ENCODE assay signal across 10 cellular contexts in genomic region chr2:36456227-36456788, GRCh38.
DNase-seq lines count a peak whose midpoint lies in the region; ATAC-seq and TF ChIP-seq lines count a peak whose summit lies in the region.
"Had no signal": no experiment of that assay in that cellular context is flagged by ENCODE, and none has a peak within 500 bp of the region (broad histone marks: within the 10 kb centered on the region; RNA-seq: fewer than 3 reads in every experiment).

No MANE protein-coding gene starts in this region.

- H3K27me3 ChIP-seq in HUES6 (ENCODE audit: control insufficient read depth, insufficient read depth, low read length) (no peaks in the 10 kb centered on the region), stomach (no peaks in the 10 kb centered on the region)

- no peak for DNase-seq in chondrocyte (ENCODE audit: low spot score)
- peak; percentile 72 for DNase-seq in left kidney (ENCODE audit: low read depth, low spot score)
- peak; percentile 50 for DNase-seq in stomach
- no peak for DNase-seq in ecto neural progenitor cell (ENCODE audit: low spot score)
- no peak for DNase-seq in NCI-H1092 (lab: John Stamatoyannopoulos, UW)
- DNase-seq: NCI-H1048 had no signal

- no peak overlapping the region for H3K27ac ChIP-seq in HUES6 (ENCODE audit: low read depth, low read length)
- H3K27ac ChIP-seq in stomach = peak overlapping the region in 4 of 5 donors; percentile 16 to 74 (median 62)

- 36 to 51% (median 42%) methylated on average over 11 of the region's 11 CpGs for WGBS in stomach, 5 donors

- H3K4me1 ChIP-seq in HUES6 (ENCODE audit: control insufficient read depth, insufficient read depth, low read length) (peaks cover 76% of the 10 kb centered on the region), stomach (peaks cover 5 to 70% (median 31%) of the 10 kb centered on the region in 4 donors)

- no peaks in the 10 kb centered on the region for H3K36me3 Mint-ChIP-seq in chondrocyte (ENCODE audit: low read depth)

- TF ChIP-seq POLR2A in stomach (IDR thresholded peaks at IDR 0.05) = no peak

- H3K4me1 Mint-ChIP-seq in chondrocyte (ENCODE audit: low read depth) = peaks cover 4% of the 10 kb centered on the region

- no peak overlapping the region for H3K27ac Mint-ChIP-seq in chondrocyte (ENCODE audit: unreplicated experiment)
- H3K27ac Mint-ChIP-seq: dendritic cell treated with granulocyte-macrophage colony-stimulating factor and Interleukin-4, amounts not matched to agents 40 ng/mL and 50 ng/mL, for 4 days had no signal

- intact Hi-C loops in stomach (cut with DNase I; ENCODE audit: low total_unique reads) = no loop called here

- H3K36me3 ChIP-seq in HUES6 (ENCODE audit: control insufficient read depth, insufficient read depth, low read length) (peaks cover 4% of the 10 kb centered on the region; the same call in 1 of the 2 replicates), stomach (peaks cover 0 to 7% (median 2%) of the 10 kb centered on the region in 4 donors)

- H3K4me3 Mint-ChIP-seq in chondrocyte (ENCODE audit: unreplicated experiment) = peak overlapping the region; percentile 39
- H3K4me3 Mint-ChIP-seq: dendritic cell treated with granulocyte-macrophage colony-stimulating factor and Interleukin-4, amounts not matched to agents 40 ng/mL and 50 ng/mL, for 4 days had no signal

- TF ChIP-seq EP300 in stomach (IDR thresholded peaks at IDR 0.05) = no peak

- ATAC-seq in GM18519 (IDR thresholded peaks at IDR 0.05; ENCODE audit: low FRiP score, unreplicated experiment) (no peak), GM21576 (IDR thresholded peaks at IDR 0.05; ENCODE audit: unreplicated experiment) (no peak)

- H3K9ac ChIP-seq in HUES6 (ENCODE audit: low read length) = peak overlapping the region; percentile 19

- H3K9me3 ChIP-seq in HUES6 (ENCODE audit: control insufficient read depth, insufficient read depth, low read depth, low read length) (no peaks in the 10 kb centered on the region), stomach (no peaks in the 10 kb centered on the region)

- TF ChIP-seq CTCF in chondrocyte (IDR thresholded peaks at IDR 0.05) (no peak), stomach (IDR thresholded peaks at IDR 0.05) (no peak)

- no peaks in the 10 kb centered on the region for H3K27me3 Mint-ChIP-seq in chondrocyte (ENCODE audit: low read depth)
- H3K27me3 Mint-ChIP-seq: dendritic cell treated with granulocyte-macrophage colony-stimulating factor and Interleukin-4, amounts not matched to agents 40 ng/mL and 50 ng/mL, for 4 days had no signal

- H3K4me3 ChIP-seq in HUES6 (ENCODE audit: low read depth, low read length) (no peak overlapping the region), stomach (no peak overlapping the region)

- H3K9me3 Mint-ChIP-seq in chondrocyte (ENCODE audit: low read depth) = no peaks in the 10 kb centered on the region
- H3K9me3 Mint-ChIP-seq: dendritic cell treated with granulocyte-macrophage colony-stimulating factor and Interleukin-4, amounts not matched to agents 40 ng/mL and 50 ng/mL, for 4 days had no signal

Comparison
In these comparisons a context has a peak if more than half of its experiments do, and no peak if none do; other contexts are left out.
1. DNase-seq: peak in left kidney (single experiment) and stomach (single experiment); none in chondrocyte (single experiment), ecto neural progenitor cell (single experiment) and NCI-H1092 (single experiment).